Comparison of ENCODE assay signal across 31 cellular contexts in genomic region chr7:135785065-135785464, GRCh38. TPM values are rescaled to one million over a fixed set of nuclear protein-coding genes. Genes with fewer than 3 reads are reported as not detected.
"Had no signal": no experiment of that assay in that cellular context is flagged by ENCODE, and none has a peak within 500 bp of the region (broad histone marks: within the 10 kb centered on the region; RNA-seq: fewer than 3 reads in every experiment).

No MANE protein-coding gene starts in this region.

- H3K36me3 Mint-ChIP-seq: stimulated activated effector memory CD8-positive, alpha-beta T cell treated with anti-CD3 and anti-CD28 coated beads, Interleukin-12 subunit alpha, Interleukin-12 subunit beta, amount 100 ng/mL, for 72 hours; stimulated activated memory B cell treated with anti-CD40 and anti-IgM and Interleukin-4, amounts not matched to agents 10 μg/mL and 1 μg/mL and 100 μg/mL, for 72 hours; stimulated activated naive B cell treated with anti-CD40 and anti-IgM and Interleukin-4, amounts not matched to agents 10 μg/mL and 1 μg/mL and 100 μg/mL, for 72 hours; type B pancreatic cell had no signal

- ATAC-seq: stimulated activated memory B cell treated with anti-CD40 and anti-IgM and Interleukin-4, amounts not matched to agents 10 μg/mL and 1 μg/mL and 100 μg/mL, for 72 hours; stimulated activated naive B cell treated with anti-CD40 and anti-IgM and Interleukin-4, amounts not matched to agents 10 μg/mL and 1 μg/mL and 100 μg/mL, for 72 hours; stimulated activated naive CD8-positive, alpha-beta T cell treated with anti-CD3 and anti-CD28 coated beads, Interleukin-15, amount 100 ng/mL, for 72 hours; stimulated activated naive CD8-positive, alpha-beta T cell treated with anti-CD3 and anti-CD28 coated beads, Interleukin-15, Interleukin-2, amounts not matched to agents 100 U/mL and 50 U/mL, for 24 hours; upper lobe of right lung had no signal

- H3K9me3 ChIP-seq: stomach, suprapubic skin, testis, thoracic aorta, thyroid gland, tibial artery, tibial nerve, transverse colon, upper lobe of left lung, upper lobe of right lung, uterus, vagina had no signal

- H3K27ac Mint-ChIP-seq: stimulated activated effector memory CD8-positive, alpha-beta T cell treated with anti-CD3 and anti-CD28 coated beads, Interleukin-12 subunit alpha, Interleukin-12 subunit beta, amount 100 ng/mL, for 72 hours; stimulated activated memory B cell treated with anti-CD40 and anti-IgM and Interleukin-4, amounts not matched to agents 10 μg/mL and 1 μg/mL and 100 μg/mL, for 72 hours; stimulated activated naive B cell treated with anti-CD40 and anti-IgM and Interleukin-4, amounts not matched to agents 10 μg/mL and 1 μg/mL and 100 μg/mL, for 72 hours; stimulated activated naive CD8-positive, alpha-beta T cell treated with anti-CD3 and anti-CD28 coated beads, Interleukin-15, amount 100 ng/mL, for 72 hours; stimulated activated naive CD8-positive, alpha-beta T cell treated with anti-CD3 and anti-CD28 coated beads, Interleukin-15, Interleukin-2, amounts not matched to agents 100 ng/mL and 50 ng/mL, for 24 hours; type B pancreatic cell had no signal

- DNase-seq: stimulated activated CD4-positive, alpha-beta T cell treated with anti-CD3 and anti-CD28 coated beads, Interleukin-2, amount 100 ng/mL, for 48 hours; stimulated activated CD4-positive, alpha-beta T cell treated with anti-CD3 and anti-CD28 coated beads, Interleukin-4, amount 100 ng/mL, for 1 hour; stimulated activated CD4-positive, alpha-beta T cell treated with anti-CD3 and anti-CD28 coated beads, Interleukin-4, amount 100 ng/mL, for 24 hours; stimulated activated CD4-positive, alpha-beta T cell treated with anti-CD3 and anti-CD28 coated beads, Interleukin-4, amount 100 ng/mL, for 4 hours; stimulated activated CD8-positive, alpha-beta memory T cell treated with anti-CD3 and anti-CD28 coated beads, Interleukin-4, amount 100 ng/mL, for 48 hours; stimulated activated naive B cell treated with anti-CD40 and anti-IgM and Interleukin-4, amounts not matched to agents 10 μg/mL and 1 μg/mL and 100 μg/mL, for 72 hours; stimulated activated naive CD4-positive, alpha-beta T cell; stimulated activated naive CD4-positive, alpha-beta T cell treated with Interleukin-2 at 50 U/mL for 16 hours; stimulated activated naive CD8-positive, alpha-beta T cell treated with anti-CD3 and anti-CD28 coated beads, Interleukin-15, amount 100 ng/mL, for 72 hours; stimulated activated naive CD8-positive, alpha-beta T cell treated with anti-CD3 and anti-CD28 coated beads, Interleukin-15, Interleukin-2, amounts not matched to agents 100 U/mL and 50 U/mL, for 24 hours; stomach; substantia nigra; testis; thyroid gland; tibial artery; transverse colon; trophoblast cell; upper lobe of left lung; upper lobe of right lung; uterus had no signal

- H3K27me3 Mint-ChIP-seq: type B pancreatic cell had no signal

- H3K36me3 ChIP-seq: stomach, suprapubic skin, thoracic aorta, thyroid gland, tibial artery, tibial nerve, transverse colon, upper lobe of left lung, upper lobe of right lung, uterus, vagina had no signal

- H3K9me3 Mint-ChIP-seq: stimulated activated effector memory CD8-positive, alpha-beta T cell treated with anti-CD3 and anti-CD28 coated beads, Interleukin-12 subunit alpha, Interleukin-12 subunit beta, amount 100 ng/mL, for 72 hours; stimulated activated memory B cell treated with anti-CD40 and anti-IgM and Interleukin-4, amounts not matched to agents 10 μg/mL and 1 μg/mL and 100 μg/mL, for 72 hours; stimulated activated naive B cell treated with anti-CD40 and anti-IgM and Interleukin-4, amounts not matched to agents 10 μg/mL and 1 μg/mL and 100 μg/mL, for 72 hours; stimulated activated naive CD8-positive, alpha-beta T cell treated with anti-CD3 and anti-CD28 coated beads, Interleukin-15, amount 100 ng/mL, for 72 hours; stimulated activated naive CD8-positive, alpha-beta T cell treated with anti-CD3 and anti-CD28 coated beads, Interleukin-15, Interleukin-2, amounts not matched to agents 100 ng/mL and 50 ng/mL, for 24 hours had no signal

- FAIRE-seq: urothelium cell line had no signal

- H3K4me3 Mint-ChIP-seq: stimulated activated effector memory CD8-positive, alpha-beta T cell treated with anti-CD3 and anti-CD28 coated beads, Interleukin-12 subunit alpha, Interleukin-12 subunit beta, amount 100 ng/mL, for 72 hours; stimulated activated memory B cell treated with anti-CD40 and anti-IgM and Interleukin-4, amounts not matched to agents 10 μg/mL and 1 μg/mL and 100 μg/mL, for 72 hours; stimulated activated naive B cell treated with anti-CD40 and anti-IgM and Interleukin-4, amounts not matched to agents 10 μg/mL and 1 μg/mL and 100 μg/mL, for 72 hours; stimulated activated naive CD8-positive, alpha-beta T cell treated with anti-CD3 and anti-CD28 coated beads, Interleukin-15, amount 100 ng/mL, for 72 hours; stimulated activated naive CD8-positive, alpha-beta T cell treated with anti-CD3 and anti-CD28 coated beads, Interleukin-15, Interleukin-2, amounts not matched to agents 100 ng/mL and 50 ng/mL, for 24 hours; type B pancreatic cell had no signal

- H3K4me3 ChIP-seq: stomach, suprapubic skin, testis, thoracic aorta, thyroid gland, tibial artery, tibial nerve, transverse colon, upper lobe of left lung, upper lobe of right lung, uterus, vagina had no signal

- H3K27me3 ChIP-seq: stomach, suprapubic skin, testis, thyroid gland, tibial artery, tibial nerve, transverse colon, upper lobe of left lung, upper lobe of right lung, uterus, vagina had no signal

- H3K27ac ChIP-seq: stomach, suprapubic skin, testis, thoracic aorta, thyroid gland, tibial artery, tibial nerve, transverse colon, upper lobe of left lung, upper lobe of right lung, uterus, vagina had no signal

- H3K4me1 Mint-ChIP-seq: stimulated activated memory B cell treated with anti-CD40 and anti-IgM and Interleukin-4, amounts not matched to agents 10 μg/mL and 1 μg/mL and 100 μg/mL, for 72 hours; stimulated activated naive CD8-positive, alpha-beta T cell treated with anti-CD3 and anti-CD28 coated beads, Interleukin-15, amount 100 ng/mL, for 72 hours had no signal

- H3K4me1 ChIP-seq: stomach, suprapubic skin, testis, thyroid gland, tibial artery, tibial nerve, transverse colon, upper lobe of left lung, upper lobe of right lung, uterus, vagina had no signal

RNA-seq across cellular contexts. Expression of gene FAM180A, which starts 36.5 kb away (rescaled TPM):
- total RNA-seq: temporal lobe had no signal

RNA-seq across cellular contexts. Expression of gene SLC13A4, which starts 57.1 kb away (rescaled TPM):
- total RNA-seq: stomach, tibial nerve, upper lobe of right lung, urinary bladder, vagina had no signal
